1 cellular context compared by ENCODE assay signal in the genomic region with DNA sequence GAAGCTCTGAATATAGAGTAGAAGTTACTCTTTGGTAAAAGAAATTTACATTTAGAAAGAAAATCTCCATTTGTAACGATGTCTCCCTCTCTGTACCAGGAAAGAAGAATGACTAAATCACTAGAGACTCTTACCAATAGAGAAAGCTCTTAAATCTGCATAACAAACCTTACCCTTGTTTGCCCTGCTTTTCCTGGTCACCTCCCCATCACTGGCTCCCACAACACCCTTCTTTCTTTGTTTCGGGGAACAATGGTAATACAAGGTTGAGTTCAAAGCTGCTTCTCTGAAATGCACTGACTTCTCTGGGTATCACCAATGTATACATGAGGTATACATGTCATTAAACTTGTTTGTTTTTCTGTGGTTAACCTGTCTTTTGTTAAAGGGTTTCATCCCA.
TF ChIP-seq lines count a peak whose summit lies in the region.

No MANE protein-coding gene starts in this region.

TF ChIP-seq in GM23338, 12 proteins besides CTCF, POLR2A, EP300 and RAD21 (continued from another document):
- TF ChIP-seq, protein P1, sequence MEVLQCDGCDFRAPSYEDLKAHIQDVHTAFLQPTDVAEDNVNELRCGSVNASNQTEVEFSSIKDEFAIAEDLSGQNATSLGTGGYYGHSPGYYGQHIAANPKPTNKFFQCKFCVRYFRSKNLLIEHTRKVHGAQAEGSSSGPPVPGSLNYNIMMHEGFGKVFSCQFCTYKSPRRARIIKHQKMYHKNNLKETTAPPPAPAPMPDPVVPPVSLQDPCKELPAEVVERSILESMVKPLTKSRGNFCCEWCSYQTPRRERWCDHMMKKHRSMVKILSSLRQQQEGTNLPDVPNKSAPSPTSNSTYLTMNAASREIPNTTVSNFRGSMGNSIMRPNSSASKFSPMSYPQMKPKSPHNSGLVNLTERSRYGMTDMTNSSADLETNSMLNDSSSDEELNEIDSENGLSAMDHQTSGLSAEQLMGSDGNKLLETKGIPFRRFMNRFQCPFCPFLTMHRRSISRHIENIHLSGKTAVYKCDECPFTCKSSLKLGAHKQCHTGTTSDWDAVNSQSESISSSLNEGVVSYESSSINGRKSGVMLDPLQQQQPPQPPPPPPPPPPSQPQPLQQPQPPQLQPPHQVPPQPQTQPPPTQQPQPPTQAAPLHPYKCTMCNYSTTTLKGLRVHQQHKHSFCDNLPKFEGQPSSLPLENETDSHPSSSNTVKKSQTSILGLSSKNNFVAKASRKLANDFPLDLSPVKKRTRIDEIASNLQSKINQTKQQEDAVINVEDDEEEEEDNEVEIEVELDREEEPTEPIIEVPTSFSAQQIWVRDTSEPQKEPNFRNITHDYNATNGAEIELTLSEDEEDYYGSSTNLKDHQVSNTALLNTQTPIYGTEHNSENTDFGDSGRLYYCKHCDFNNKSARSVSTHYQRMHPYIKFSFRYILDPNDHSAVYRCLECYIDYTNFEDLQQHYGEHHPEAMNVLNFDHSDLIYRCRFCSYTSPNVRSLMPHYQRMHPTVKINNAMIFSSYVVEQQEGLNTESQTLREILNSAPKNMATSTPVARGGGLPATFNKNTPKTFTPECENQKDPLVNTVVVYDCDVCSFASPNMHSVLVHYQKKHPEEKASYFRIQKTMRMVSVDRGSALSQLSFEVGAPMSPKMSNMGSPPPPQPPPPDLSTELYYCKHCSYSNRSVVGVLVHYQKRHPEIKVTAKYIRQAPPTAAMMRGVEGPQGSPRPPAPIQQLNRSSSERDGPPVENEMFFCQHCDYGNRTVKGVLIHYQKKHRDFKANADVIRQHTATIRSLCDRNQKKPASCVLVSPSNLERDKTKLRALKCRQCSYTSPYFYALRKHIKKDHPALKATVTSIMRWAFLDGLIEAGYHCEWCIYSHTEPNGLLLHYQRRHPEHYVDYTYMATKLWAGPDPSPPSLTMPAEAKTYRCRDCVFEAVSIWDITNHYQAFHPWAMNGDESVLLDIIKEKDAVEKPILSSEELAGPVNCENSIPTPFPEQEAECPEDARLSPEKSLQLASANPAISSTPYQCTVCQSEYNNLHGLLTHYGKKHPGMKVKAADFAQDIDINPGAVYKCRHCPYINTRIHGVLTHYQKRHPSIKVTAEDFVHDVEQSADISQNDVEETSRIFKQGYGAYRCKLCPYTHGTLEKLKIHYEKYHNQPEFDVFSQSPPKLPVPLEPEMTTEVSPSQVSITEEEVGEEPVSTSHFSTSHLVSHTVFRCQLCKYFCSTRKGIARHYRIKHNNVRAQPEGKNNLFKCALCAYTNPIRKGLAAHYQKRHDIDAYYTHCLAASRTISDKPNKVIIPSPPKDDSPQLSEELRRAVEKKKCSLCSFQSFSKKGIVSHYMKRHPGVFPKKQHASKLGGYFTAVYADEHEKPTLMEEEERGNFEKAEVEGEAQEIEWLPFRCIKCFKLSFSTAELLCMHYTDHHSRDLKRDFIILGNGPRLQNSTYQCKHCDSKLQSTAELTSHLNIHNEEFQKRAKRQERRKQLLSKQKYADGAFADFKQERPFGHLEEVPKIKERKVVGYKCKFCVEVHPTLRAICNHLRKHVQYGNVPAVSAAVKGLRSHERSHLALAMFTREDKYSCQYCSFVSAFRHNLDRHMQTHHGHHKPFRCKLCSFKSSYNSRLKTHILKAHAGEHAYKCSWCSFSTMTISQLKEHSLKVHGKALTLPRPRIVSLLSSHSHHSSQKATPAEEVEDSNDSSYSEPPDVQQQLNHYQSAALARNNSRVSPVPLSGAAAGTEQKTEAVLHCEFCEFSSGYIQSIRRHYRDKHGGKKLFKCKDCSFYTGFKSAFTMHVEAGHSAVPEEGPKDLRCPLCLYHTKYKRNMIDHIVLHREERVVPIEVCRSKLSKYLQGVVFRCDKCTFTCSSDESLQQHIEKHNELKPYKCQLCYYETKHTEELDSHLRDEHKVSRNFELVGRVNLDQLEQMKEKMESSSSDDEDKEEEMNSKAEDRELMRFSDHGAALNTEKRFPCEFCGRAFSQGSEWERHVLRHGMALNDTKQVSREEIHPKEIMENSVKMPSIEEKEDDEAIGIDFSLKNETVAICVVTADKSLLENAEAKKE (CRISPR knock-in tag; IDR thresholded peaks at IDR 0.05), result peak; percentile 80
- no peak for TF ChIP-seq ZNF331 (CRISPR knock-in tag; IDR thresholded peaks at IDR 0.05; ENCODE audit: low read depth)
